ENCODE assay signal across 1 cellular context in genomic region chr3:197592361-197593045, GRCh38.
TF ChIP-seq lines count a peak whose summit lies in the region.

No MANE protein-coding gene starts in this region.

TF ChIP-seq in H1, 55 proteins besides CTCF, POLR2A, EP300 and RAD21 (continued from another document):
- TF ChIP-seq CHD7 (IDR thresholded peaks at IDR 0.05; ENCODE audit: insufficient replicate concordance, low read length): no peak
